17 cellular contexts compared by ENCODE assay signal in the genomic region with DNA sequence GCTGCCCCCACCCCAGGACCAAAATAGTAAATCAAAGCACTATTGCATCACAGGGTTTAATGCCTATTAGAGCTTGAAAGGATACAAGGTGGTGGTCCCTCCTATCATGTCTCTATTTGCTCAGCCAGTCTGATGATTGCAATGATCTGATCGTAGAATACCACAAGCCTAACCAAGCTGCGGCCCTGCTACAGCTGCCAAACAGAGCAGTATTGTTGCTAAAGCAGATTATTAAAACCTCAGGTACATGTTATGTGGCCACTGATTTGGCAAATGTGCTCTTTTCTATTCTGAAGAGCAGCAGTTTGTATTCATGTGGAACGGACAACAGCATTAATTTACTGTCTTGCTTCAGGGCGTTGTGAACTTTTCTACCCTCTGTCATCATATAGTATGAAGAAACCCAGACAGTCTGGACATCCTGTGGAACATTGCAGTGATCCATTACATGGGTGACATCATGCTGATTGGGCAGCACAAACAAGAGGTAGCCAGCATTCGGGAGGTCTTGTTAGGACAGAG. TPM values are rescaled to one million over a fixed set of nuclear protein-coding genes. Genes with fewer than 3 reads are reported as not detected.
A peak's percentile ranks its signal among the peaks of the same experiment; 100 is the strongest.
DNase-seq lines count a peak whose midpoint lies in the region; ATAC-seq and TF ChIP-seq lines count a peak whose summit lies in the region.
"Had no signal": no experiment of that assay in that cellular context is flagged by ENCODE, and none has a peak within 500 bp of the region (broad histone marks: within the 10 kb centered on the region; RNA-seq: fewer than 3 reads in every experiment).

No MANE protein-coding gene starts in this region.

- DNase-seq in AG20443 (ENCODE audit: low spot score): peak; percentile 25
- peak; percentile 91 for DNase-seq in NCI-H69 (lab: John Stamatoyannopoulos, UW)
- peak; percentile 58 for DNase-seq in epithelial cell of esophagus (ENCODE audit: low read depth)
- no peak for DNase-seq in lower lobe of right lung
- DNase-seq in anterior cingulate cortex (lab: John Stamatoyannopoulos, UW): no peak
- DNase-seq in testis: no peak
- DNase-seq in tibial nerve (ENCODE audit: low spot score in 2 of 2): no peak
- no peak for DNase-seq in caudate nucleus (lab: John Stamatoyannopoulos, UW)
- DNase-seq: activated CD8-positive, alpha-beta memory T cell treated with anti-CD3 and anti-CD28 coated beads, Interleukin-2, amount 10 ng/mL, durations not matched to agents 7 days and 5 days; activated gamma-delta T cell; Caco-2; KBM-7; Peyer's patch; T-helper 17 cell had no signal

- no peaks in the 10 kb centered on the region for H3K27me3 ChIP-seq in lower lobe of right lung (ENCODE audit: low read depth)
- no peaks in the 10 kb centered on the region for H3K27me3 ChIP-seq in testis
- no peaks in the 10 kb centered on the region for H3K27me3 ChIP-seq in tibial nerve
- H3K27me3 ChIP-seq: Peyer's patch had no signal

- H3K36me3 ChIP-seq in lower lobe of right lung (no peaks in the 10 kb centered on the region), testis (ENCODE audit: low read depth, missing control alignments) (no peaks in the 10 kb centered on the region), tibial nerve (no peaks in the 10 kb centered on the region)
- H3K36me3 ChIP-seq: Peyer's patch had no signal

- no peak for TF ChIP-seq CTCF in epithelial cell of esophagus (IDR thresholded peaks at IDR 0.05; ENCODE audit: insufficient read depth, low read depth, low read length, missing control alignments)
- no peak for TF ChIP-seq CTCF in lower lobe of right lung (IDR thresholded peaks at IDR 0.05)
- TF ChIP-seq CTCF in testis (IDR thresholded peaks at IDR 0.05): no peak
- no peak for TF ChIP-seq CTCF in tibial nerve (IDR thresholded peaks at IDR 0.05)

- H3K4me3 ChIP-seq in epithelial cell of esophagus (ENCODE audit: low read length): no peak overlapping the region
- no peak overlapping the region for H3K4me3 ChIP-seq in lower lobe of right lung
- H3K4me3 ChIP-seq in testis: no peak overlapping the region
- no peak overlapping the region for H3K4me3 ChIP-seq in tibial nerve
- H3K4me3 ChIP-seq: Peyer's patch had no signal

- H3K27ac ChIP-seq in lower lobe of right lung: no peak overlapping the region
- H3K27ac ChIP-seq in testis: no peak overlapping the region
- no peak overlapping the region for H3K27ac ChIP-seq in tibial nerve
- no peak overlapping the region for H3K27ac ChIP-seq in caudate nucleus (ENCODE audit: low read depth, low read length)
- H3K27ac ChIP-seq: Peyer's patch had no signal

- peaks cover under 1% of the 10 kb centered on the region for H3K4me1 ChIP-seq in lower lobe of right lung
- H3K4me1 ChIP-seq in testis: peaks cover 8% of the 10 kb centered on the region
- no peaks in the 10 kb centered on the region for H3K4me1 ChIP-seq in tibial nerve
- H3K4me1 ChIP-seq: Peyer's patch had no signal

- TF ChIP-seq EP300 in tibial nerve (IDR thresholded peaks at IDR 0.05): no peak

- 73 to 82% methylated on average over 5 of the region's 5 CpGs for WGBS in testis, 2 donors
- 67 to 68% methylated on average over 5 of the region's 5 CpGs for WGBS in tibial nerve, 2 donors

- peak; percentile 53 to 70 for ATAC-seq in lower lobe of right lung
- ATAC-seq: activated CD4-positive, CD25-positive, alpha-beta regulatory T cell treated with anti-CD3 and anti-CD28 coated beads, Interleukin-2, amount 50 U/mL, for 24 hours; activated CD8-positive, alpha-beta memory T cell treated with anti-CD3 and anti-CD28 coated beads, Interleukin-2, amount 10 ng/mL, durations not matched to agents 7 days and 5 days; HCT116; T-helper 17 cell had no signal

- intact Hi-C loops in lower lobe of right lung (cut with DNase I): no loop called here
- intact Hi-C loops in testis (cut with DNase I; ENCODE audit: low total_unique reads): no loop called here

- TF ChIP-seq POLR2A in testis (IDR thresholded peaks at IDR 0.05): no peak
- TF ChIP-seq POLR2A in tibial nerve (IDR thresholded peaks at IDR 0.05): no peak

- H3K9me3 ChIP-seq in lower lobe of right lung: no peaks in the 10 kb centered on the region
- no peaks in the 10 kb centered on the region for H3K9me3 ChIP-seq in testis
- no peaks in the 10 kb centered on the region for H3K9me3 ChIP-seq in tibial nerve
- H3K9me3 ChIP-seq: Caco-2, Peyer's patch had no signal

RNA-seq across cellular contexts. Expression of a gene that starts 8.4 kb away (rescaled TPM):
- total RNA-seq in lower lobe of right lung: 235 TPM
- total RNA-seq in testis: 100 to 1,000 TPM; 177 to 224 TPM
- 180 TPM for polyA plus RNA-seq in testis (ENCODE audit: insufficient read depth, low read depth, low replicate concordance)
- 100 to 1,000 TPM; 208 to 233 (median 221) TPM for total RNA-seq in tibial nerve

RNA-seq across cellular contexts. Expression of a gene that starts 19.7 kb away (rescaled TPM):
- total RNA-seq in lower lobe of right lung (0.12 TPM), testis (10 to 100 TPM; 15.3 to 30.5 TPM), tibial nerve (under 1 TPM in 1 of 4 donors, not detected in 3; 0.20 TPM)
- polyA plus RNA-seq in testis (ENCODE audit: insufficient read depth, low read depth, low replicate concordance): 212 TPM
- total RNA-seq: activated CD8-positive, alpha-beta memory T cell treated with anti-CD3 and anti-CD28 coated beads, Interleukin-2, amount 10 ng/mL, durations not matched to agents 7 days and 5 days; Caco-2; glomerular endothelial cell; Peyer's patch; T-helper 17 cell had no signal

Comparison
In these comparisons a context has a peak if more than half of its experiments do, and no peak if none do; other contexts are left out.
1. DNase-seq: peak in AG20443 (single experiment), NCI-H69 (single experiment) and epithelial cell of esophagus (single experiment); none in lower lobe of right lung (single experiment), anterior cingulate cortex (0 of 58), testis (single experiment), tibial nerve (0 of 2) and caudate nucleus (0 of 61).
2. RNA of a gene that starts 19.7 kb away (total RNA-seq): 15.3 to 30.5 TPM in testis; 0.12 TPM in lower lobe of right lung (single experiment) and 0.20 TPM in tibial nerve; every median in the first group is over 10 times any median in the second.